1 cellular context compared by ENCODE assay signal in the genomic region with DNA sequence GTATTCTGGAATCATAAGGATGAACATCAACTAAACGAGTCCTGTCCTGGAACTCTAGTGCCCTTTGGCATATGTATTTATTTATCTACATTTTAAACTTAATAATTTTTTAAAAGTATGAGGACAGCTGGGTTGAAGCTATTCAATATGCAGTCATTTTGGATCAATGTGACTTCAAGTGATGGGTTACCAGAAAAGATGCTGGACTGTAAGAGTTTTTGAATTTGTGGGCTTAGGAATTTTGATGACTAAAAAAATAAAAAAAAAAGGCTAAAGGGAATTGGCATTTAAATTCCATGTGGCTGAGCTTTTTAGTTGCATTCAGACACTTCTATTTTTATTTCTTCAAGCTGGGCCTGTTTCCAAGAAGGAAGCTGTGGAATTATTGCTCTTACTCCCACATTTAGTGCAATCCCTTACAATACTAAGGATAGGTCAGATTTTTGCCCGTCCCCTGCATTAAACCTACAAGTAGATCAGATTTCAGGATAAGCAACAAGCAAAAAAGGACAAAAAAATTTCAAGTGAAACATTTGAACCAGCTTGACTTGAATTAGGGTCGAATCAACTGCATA.
TF ChIP-seq lines count a peak whose summit lies in the region.

No MANE protein-coding gene starts in this region.

TF ChIP-seq in WTC11, 78 proteins besides CTCF, POLR2A, EP300 and RAD21 (continued from another document):
- TF ChIP-seq, protein P1, sequence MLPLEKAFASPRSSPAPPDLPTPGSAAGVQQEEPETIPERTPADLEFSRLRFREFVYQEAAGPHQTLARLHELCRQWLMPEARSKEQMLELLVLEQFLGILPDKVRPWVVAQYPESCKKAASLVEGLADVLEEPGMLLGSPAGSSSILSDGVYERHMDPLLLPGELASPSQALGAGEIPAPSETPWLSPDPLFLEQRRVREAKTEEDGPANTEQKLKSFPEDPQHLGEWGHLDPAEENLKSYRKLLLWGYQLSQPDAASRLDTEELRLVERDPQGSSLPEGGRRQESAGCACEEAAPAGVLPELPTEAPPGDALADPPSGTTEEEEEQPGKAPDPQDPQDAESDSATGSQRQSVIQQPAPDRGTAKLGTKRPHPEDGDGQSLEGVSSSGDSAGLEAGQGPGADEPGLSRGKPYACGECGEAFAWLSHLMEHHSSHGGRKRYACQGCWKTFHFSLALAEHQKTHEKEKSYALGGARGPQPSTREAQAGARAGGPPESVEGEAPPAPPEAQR (CRISPR knock-in tag; IDR thresholded peaks at IDR 0.05): no peak
- TF ChIP-seq, protein P2, sequence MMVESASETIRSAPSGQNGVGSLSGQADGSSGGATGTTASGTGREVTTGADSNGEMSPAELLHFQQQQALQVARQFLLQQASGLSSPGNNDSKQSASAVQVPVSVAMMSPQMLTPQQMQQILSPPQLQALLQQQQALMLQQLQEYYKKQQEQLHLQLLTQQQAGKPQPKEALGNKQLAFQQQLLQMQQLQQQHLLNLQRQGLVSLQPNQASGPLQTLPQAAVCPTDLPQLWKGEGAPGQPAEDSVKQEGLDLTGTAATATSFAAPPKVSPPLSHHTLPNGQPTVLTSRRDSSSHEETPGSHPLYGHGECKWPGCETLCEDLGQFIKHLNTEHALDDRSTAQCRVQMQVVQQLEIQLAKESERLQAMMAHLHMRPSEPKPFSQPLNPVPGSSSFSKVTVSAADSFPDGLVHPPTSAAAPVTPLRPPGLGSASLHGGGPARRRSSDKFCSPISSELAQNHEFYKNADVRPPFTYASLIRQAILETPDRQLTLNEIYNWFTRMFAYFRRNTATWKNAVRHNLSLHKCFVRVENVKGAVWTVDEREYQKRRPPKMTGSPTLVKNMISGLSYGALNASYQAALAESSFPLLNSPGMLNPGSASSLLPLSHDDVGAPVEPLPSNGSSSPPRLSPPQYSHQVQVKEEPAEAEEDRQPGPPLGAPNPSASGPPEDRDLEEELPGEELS (CRISPR knock-in tag; IDR thresholded peaks at IDR 0.05): no peak
- TF ChIP-seq NFATC4 (CRISPR knock-in tag; IDR thresholded peaks at IDR 0.05): no peak
- TF ChIP-seq ZNF512 (CRISPR knock-in tag; IDR thresholded peaks at IDR 0.05; ENCODE audit: borderline replicate concordance): no peak
- TF ChIP-seq OVOL2 (CRISPR knock-in tag; IDR thresholded peaks at IDR 0.05; ENCODE audit: borderline replicate concordance): no peak
- TF ChIP-seq, protein P3, sequence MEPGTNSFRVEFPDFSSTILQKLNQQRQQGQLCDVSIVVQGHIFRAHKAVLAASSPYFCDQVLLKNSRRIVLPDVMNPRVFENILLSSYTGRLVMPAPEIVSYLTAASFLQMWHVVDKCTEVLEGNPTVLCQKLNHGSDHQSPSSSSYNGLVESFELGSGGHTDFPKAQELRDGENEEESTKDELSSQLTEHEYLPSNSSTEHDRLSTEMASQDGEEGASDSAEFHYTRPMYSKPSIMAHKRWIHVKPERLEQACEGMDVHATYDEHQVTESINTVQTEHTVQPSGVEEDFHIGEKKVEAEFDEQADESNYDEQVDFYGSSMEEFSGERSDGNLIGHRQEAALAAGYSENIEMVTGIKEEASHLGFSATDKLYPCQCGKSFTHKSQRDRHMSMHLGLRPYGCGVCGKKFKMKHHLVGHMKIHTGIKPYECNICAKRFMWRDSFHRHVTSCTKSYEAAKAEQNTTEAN (CRISPR knock-in tag; IDR thresholded peaks at IDR 0.05): no peak
- no peak for TF ChIP-seq ELF4 (CRISPR knock-in tag; IDR thresholded peaks at IDR 0.05; ENCODE audit: low read depth)
- TF ChIP-seq ZNF263 (CRISPR knock-in tag; IDR thresholded peaks at IDR 0.05; ENCODE audit: low read depth): no peak
- no peak for TF ChIP-seq FOXK1 (CRISPR knock-in tag; IDR thresholded peaks at IDR 0.05)
- TF ChIP-seq NR2C2 (CRISPR knock-in tag; IDR thresholded peaks at IDR 0.05): no peak
